1 cellular context compared by ENCODE assay signal in the genomic region with DNA sequence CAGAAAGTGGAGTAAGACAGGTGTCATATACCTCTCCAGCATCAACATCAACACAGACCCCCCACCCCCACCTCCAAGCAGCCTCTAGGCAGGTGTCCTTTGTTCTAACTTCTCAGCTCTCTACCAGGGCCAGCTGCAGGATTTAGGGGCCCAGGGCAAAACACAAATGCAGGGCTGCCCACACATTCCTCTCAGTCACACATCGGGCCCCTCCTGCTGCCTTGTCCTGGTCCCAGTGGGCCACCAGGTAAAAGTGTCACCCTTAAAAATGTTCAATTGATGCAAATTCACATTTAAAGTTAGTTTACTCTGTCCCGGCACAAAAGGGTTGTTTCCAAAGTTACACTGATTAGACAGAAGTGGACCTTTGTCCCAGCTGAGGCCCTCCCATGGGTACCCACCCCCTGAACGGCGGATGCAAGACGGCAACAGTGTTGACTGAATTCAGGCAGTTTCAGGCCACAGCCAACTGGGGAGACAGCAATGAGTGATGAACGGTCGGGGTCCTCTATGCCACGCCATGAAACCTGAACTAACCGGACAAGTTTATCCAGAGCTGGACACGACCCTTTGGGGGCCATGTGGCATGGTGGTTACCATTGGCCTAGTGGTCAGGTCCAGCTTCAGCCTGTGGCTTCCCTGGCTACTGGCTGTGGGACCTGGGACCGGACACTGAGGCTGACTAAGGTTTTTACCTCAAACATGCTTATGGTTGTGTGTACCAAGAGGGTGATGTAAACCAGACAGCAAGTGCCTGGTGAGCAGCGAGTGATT.
TF ChIP-seq lines count a peak whose summit lies in the region.

No MANE protein-coding gene starts in this region.

TF ChIP-seq in GM23338, 12 proteins besides CTCF, POLR2A, EP300 and RAD21:
- TF ChIP-seq ZNF114 (CRISPR knock-in tag; IDR thresholded peaks at IDR 0.05): no peak
- TF ChIP-seq EZH2phosphoT487 (IDR thresholded peaks at IDR 0.05; ENCODE audit: unreplicated experiment): no peak
- no peak for TF ChIP-seq STAT1 (IDR thresholded peaks at IDR 0.05; ENCODE audit: unreplicated experiment)
- TF ChIP-seq ETS1 (IDR thresholded peaks at IDR 0.05): no peak
- TF ChIP-seq EZH2 (IDR thresholded peaks at IDR 0.05; ENCODE audit: low read depth, unreplicated experiment): no peak
- no peak; the same call in 1 of the 2 replicates for TF ChIP-seq NANOG (IDR thresholded peaks at IDR 0.05; ENCODE audit: borderline replicate concordance)
- 0 out of 2 replicates have a peak, but pooled peaks have one; percentile 6 for TF ChIP-seq CREB1 (CRISPR knock-in tag; IDR thresholded peaks at IDR 0.05; ENCODE audit: low read depth)
- no peak for TF ChIP-seq REST (IDR thresholded peaks at IDR 0.05; ENCODE audit: unreplicated experiment)
- peak; percentile 23 for TF ChIP-seq POLR2AphosphoS5 (IDR thresholded peaks at IDR 0.05; ENCODE audit: low read depth)
- TF ChIP-seq ZNF331 (CRISPR knock-in tag; IDR thresholded peaks at IDR 0.05; ENCODE audit: low read depth): no peak
- TF ChIP-seq JUNB (IDR thresholded peaks at IDR 0.05; ENCODE audit: unreplicated experiment): no peak
- TF ChIP-seq ZNF462 (CRISPR knock-in tag; IDR thresholded peaks at IDR 0.05): no peak
